8 cellular contexts compared by ENCODE assay signal in the genomic region with DNA sequence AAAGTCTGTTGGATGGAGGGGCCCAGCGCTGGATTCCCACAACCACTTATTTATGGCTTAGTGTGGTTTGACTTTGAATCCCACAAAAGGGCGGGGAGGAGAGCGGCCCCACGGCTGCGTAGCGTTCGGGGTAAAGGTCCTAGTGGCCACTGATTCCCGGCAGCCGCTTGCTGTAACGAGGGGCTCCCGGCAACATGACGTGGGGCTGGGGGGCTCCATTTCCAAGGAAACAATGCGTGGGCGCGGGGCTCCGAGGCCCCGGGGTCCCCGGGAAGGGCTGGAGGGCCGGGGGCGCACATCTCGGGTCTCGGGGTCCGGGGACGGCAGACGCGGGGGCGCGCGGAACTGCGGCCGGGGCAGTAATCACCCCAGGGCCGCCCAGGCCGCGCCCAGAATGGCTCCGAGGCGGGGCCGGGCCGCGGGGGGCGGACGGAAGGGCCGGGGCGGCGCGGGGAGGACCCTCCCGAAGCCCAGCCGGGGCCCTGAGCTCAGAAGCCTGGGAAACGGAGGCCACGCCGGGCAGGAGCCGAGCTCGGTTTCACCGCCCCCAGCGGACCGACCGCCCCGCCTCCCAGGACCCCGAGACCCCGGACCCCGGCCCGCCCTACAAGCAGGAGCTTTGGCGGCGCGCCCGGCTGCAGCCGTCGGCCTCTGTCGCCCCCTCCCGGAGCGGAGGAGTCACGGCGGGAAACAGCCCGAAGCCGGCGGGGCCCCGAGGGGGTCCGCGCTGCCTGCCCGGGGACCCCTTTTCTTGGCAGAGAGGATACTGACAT. TPM values are rescaled to one million over a fixed set of nuclear protein-coding genes. Genes with fewer than 3 reads are reported as not detected.
A peak's percentile ranks its signal among the peaks of the same experiment; 100 is the strongest.
DNase-seq lines count a peak whose midpoint lies in the region; ATAC-seq lines count a peak whose summit lies in the region.

No MANE protein-coding gene starts in this region.

- H3K27ac ChIP-seq in cingulate gyrus (ENCODE audit: low read depth, low read length) = peak overlapping the region; percentile 84

- DNase-seq in NK-92 treated with Interleukin-12 subunit alpha and Interleukin-12 subunit beta, amount 100 ng/mL, for 24 hours (lab: John Stamatoyannopoulos, UW) = peak; percentile 59
- no peak for DNase-seq in NK-92 (lab: John Stamatoyannopoulos, UW; ENCODE audit: unreplicated experiment)
- DNase-seq in NCI-H2171 (lab: John Stamatoyannopoulos, UW) = peak; percentile 40
- DNase-seq in activated CD4-positive, alpha-beta T cell treated with anti-CD3 and anti-CD28 coated beads for 4 hours = peak; percentile 73 to 78
- peak; percentile 83 for DNase-seq in left lobe of liver (ENCODE audit: low spot score)
- peak; percentile 79 to 85 for DNase-seq in stimulated activated CD4-positive, alpha-beta T cell treated with anti-CD3 and anti-CD28 coated beads, Interleukin-2, amount 100 ng/mL, for 24 hours

- ATAC-seq in HG02840 (IDR thresholded peaks at IDR 0.05; ENCODE audit: low FRiP score, unreplicated experiment) (peak; percentile 77), left lobe of liver (peak; percentile 86)

RNA-seq across cellular contexts. Expression of a gene that starts 11.9 kb away (rescaled TPM):
- 55.0 TPM for total RNA-seq in left lobe of liver
